22 cellular contexts compared by ENCODE assay signal in the genomic region with DNA sequence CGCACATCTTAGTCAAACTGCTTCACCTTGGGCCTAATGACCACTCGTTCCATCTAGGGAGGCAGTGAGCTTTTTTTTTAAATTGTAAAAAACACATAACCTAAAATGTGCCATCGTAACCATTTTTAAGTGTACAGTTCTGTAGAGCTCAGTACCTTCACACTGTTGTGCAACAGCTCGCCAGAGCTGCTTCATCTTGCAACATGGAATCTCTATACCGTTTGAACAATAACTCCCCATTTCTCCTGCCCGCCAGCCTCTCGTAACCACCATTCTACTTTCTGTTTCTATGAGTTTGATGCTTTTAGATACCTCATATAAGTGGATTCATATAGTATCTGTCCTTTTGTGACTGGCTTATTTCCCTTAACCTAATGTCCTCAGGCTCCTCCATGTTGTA.
"Had no signal": no experiment of that assay in that cellular context is flagged by ENCODE, and none has a peak within 500 bp of the region (broad histone marks: within the 10 kb centered on the region; RNA-seq: fewer than 3 reads in every experiment).

No MANE protein-coding gene starts in this region.

- DNase-seq: activated B cell treated with CpG ODN at 0.5 μM for 24 hours; activated CD4-positive, alpha-beta T cell treated with anti-CD3 and anti-CD28 coated beads for 4 hours; activated naive CD4-positive, alpha-beta T cell; activated naive CD8-positive, alpha-beta T cell treated with anti-CD3 and anti-CD28 coated beads for 36 hours; amniotic stem cell; dermis blood vessel endothelial cell; effector memory CD4-positive, alpha-beta T cell; heart left ventricle; left lung; ovary; psoas muscle; right cardiac atrium; stimulated activated CD4-positive, alpha-beta T cell treated with anti-CD3 and anti-CD28 coated beads, Interleukin-15, amount 100 ng/mL, for 24 hours; stimulated activated CD4-positive, alpha-beta T cell treated with anti-CD3 and anti-CD28 coated beads, Interleukin-2, amount 100 ng/mL, for 48 hours; stimulated activated naive CD8-positive, alpha-beta T cell treated with anti-CD3 and anti-CD28 coated beads, Interleukin-15, amount 100 ng/mL, for 72 hours; transverse colon; uterus had no signal

- H3K36me3 ChIP-seq: esophagus muscularis mucosa, gastroesophageal sphincter, heart left ventricle, left lung, ovary, suprapubic skin, transverse colon, uterus had no signal

- ATAC-seq: activated T-helper 17 cell treated with anti-CD3 and anti-CD28 coated beads, Interleukin-2, amount 50 U/mL, for 72 hours; gastroesophageal sphincter; heart left ventricle; left lung; psoas muscle; right cardiac atrium; stimulated activated naive CD8-positive, alpha-beta T cell treated with anti-CD3 and anti-CD28 coated beads, Interleukin-15, amount 100 ng/mL, for 72 hours had no signal

- H3K27me3 ChIP-seq: esophagus muscularis mucosa, gastroesophageal sphincter, heart left ventricle, left lung, ovary, suprapubic skin, transverse colon, uterus had no signal

- H3K9me3 ChIP-seq: esophagus muscularis mucosa, gastroesophageal sphincter, heart left ventricle, left lung, ovary, psoas muscle, suprapubic skin, transverse colon, uterus had no signal

- H3K4me1 ChIP-seq: gastroesophageal sphincter, psoas muscle, uterus had no signal

- H3K4me3 ChIP-seq: esophagus muscularis mucosa, gastroesophageal sphincter, heart left ventricle, left lung, ovary, psoas muscle, skin epidermis, suprapubic skin, transverse colon, uterus had no signal

- H3K27ac ChIP-seq: esophagus muscularis mucosa, gastroesophageal sphincter, heart left ventricle, ovary, psoas muscle, skin epidermis, suprapubic skin, transverse colon, uterus had no signal
